1 cellular context compared by ENCODE assay signal in genomic region chr19:32674959-32675719, GRCh38.
TF ChIP-seq lines count a peak whose summit lies in the region.

ANKRD27 (minus strand) TSS chr19:32675180; CDS start chr19:32659015, 16,165 bp downstream.

TF ChIP-seq in HEK293, 187 proteins besides CTCF, POLR2A, EP300 and RAD21 (continued from another document and continues in another):
- peak; percentile 17; the same call in 1 of the 2 replicates for TF ChIP-seq TSHZ1 (tag by site-specific recombination; IDR thresholded peaks at IDR 0.05; ENCODE audit: borderline replicate concordance)
- peak; percentile 25; the same call in 1 of the 2 replicates for TF ChIP-seq ZNF530 (tag by site-specific recombination; IDR thresholded peaks at IDR 0.05; ENCODE audit: low read depth)
- peak; percentile 16; the same call in 1 of the 2 replicates for TF ChIP-seq ZNF843 (tag by site-specific recombination; IDR thresholded peaks at IDR 0.05)
- TF ChIP-seq ZNF394 (tag by site-specific recombination; IDR thresholded peaks at IDR 0.05; ENCODE audit: borderline replicate concordance) = peak; percentile 25; the same call in 1 of the 2 replicates
- TF ChIP-seq ZNF785 (tag by site-specific recombination; IDR thresholded peaks at IDR 0.05) = no peak
- TF ChIP-seq SP3 (tag by site-specific recombination; IDR thresholded peaks at IDR 0.05) = peak; percentile 99
- TF ChIP-seq KLF8 (tag by site-specific recombination; IDR thresholded peaks at IDR 0.05) = peak; percentile 95
- peak; percentile 89 for TF ChIP-seq ZBTB8A (tag by site-specific recombination; IDR thresholded peaks at IDR 0.05)
- 0 out of 2 replicates have a peak, but pooled peaks have one; percentile 13 for TF ChIP-seq ZNF580 (tag by site-specific recombination; IDR thresholded peaks at IDR 0.05)
- peak; percentile 27; the same call in 1 of the 2 replicates for TF ChIP-seq ZBTB11 (tag by site-specific recombination; conservative IDR thresholded peaks at IDR 0.05; ENCODE audit: low read depth)
- TF ChIP-seq ZNF155 (tag by site-specific recombination; IDR thresholded peaks at IDR 0.05) = no peak
- TF ChIP-seq KLF9 (tag by site-specific recombination; IDR thresholded peaks at IDR 0.05; ENCODE audit: low read depth) = peak; percentile 75
- no peak for TF ChIP-seq ZFP37 (tag by site-specific recombination; IDR thresholded peaks at IDR 0.05)
- peak; percentile 83 for TF ChIP-seq ZNF449 (tag by site-specific recombination; IDR thresholded peaks at IDR 0.05)
- peak; percentile 80 for TF ChIP-seq ZNF366 (tag by site-specific recombination; conservative IDR thresholded peaks at IDR 0.05)
- peak; percentile 18; the same call in 1 of the 2 replicates for TF ChIP-seq ZNF777 (tag by site-specific recombination; IDR thresholded peaks at IDR 0.05; ENCODE audit: borderline replicate concordance)
- peak; percentile 91 for TF ChIP-seq INSM2 (tag by site-specific recombination; IDR thresholded peaks at IDR 0.05)
- no peak for TF ChIP-seq ZNF221 (tag by site-specific recombination; IDR thresholded peaks at IDR 0.05; ENCODE audit: borderline replicate concordance)
- TF ChIP-seq PATZ1 (tag by site-specific recombination; IDR thresholded peaks at IDR 0.05) = peak; percentile 59
- TF ChIP-seq KLF16 (tag by site-specific recombination; IDR thresholded peaks at IDR 0.05) = peak; percentile 42
- peak; percentile 72 for TF ChIP-seq ZNF660 (tag by site-specific recombination; IDR thresholded peaks at IDR 0.05)
- peak; percentile 95; the same call in 1 of the 2 replicates for TF ChIP-seq ZNF600 (tag by site-specific recombination; IDR thresholded peaks at IDR 0.05)
- peak; percentile 82 for TF ChIP-seq ZNF324 (tag by site-specific recombination; IDR thresholded peaks at IDR 0.05)
- peak; percentile 97 for TF ChIP-seq PBX3 (CRISPR knock-in tag; IDR thresholded peaks at IDR 0.05)
- 0 out of 2 replicates have a peak, but pooled peaks have one; percentile 13 for TF ChIP-seq ZNF692 (tag by site-specific recombination; IDR thresholded peaks at IDR 0.05)
- peak; percentile 95 for TF ChIP-seq HIC1 (tag by site-specific recombination; IDR thresholded peaks at IDR 0.05)
- TF ChIP-seq ZFP69B (tag by site-specific recombination; IDR thresholded peaks at IDR 0.05) = peak; percentile 46; the same call in 1 of the 2 replicates
- no peak for TF ChIP-seq ZNF239 (tag by site-specific recombination; IDR thresholded peaks at IDR 0.05)
- no peak for TF ChIP-seq GLIS1 (tag by site-specific recombination; IDR thresholded peaks at IDR 0.05)
- no peak for TF ChIP-seq BCL11B (tag by site-specific recombination; IDR thresholded peaks at IDR 0.05; ENCODE audit: low read depth)
- no peak for TF ChIP-seq ATF2 (tag by site-specific recombination; IDR thresholded peaks at IDR 0.05; ENCODE audit: low read depth)
- peak; percentile 82 for TF ChIP-seq KLF7 (tag by site-specific recombination; IDR thresholded peaks at IDR 0.05; ENCODE audit: borderline replicate concordance)
- TF ChIP-seq ZNF391 (tag by site-specific recombination; IDR thresholded peaks at IDR 0.05; ENCODE audit: borderline replicate concordance, low read depth) = peak; percentile 65; the same call in 1 of the 2 replicates
- no peak for TF ChIP-seq IKZF3 (tag by site-specific recombination; IDR thresholded peaks at IDR 0.05)
- TF ChIP-seq GLIS2 (tag by site-specific recombination; IDR thresholded peaks at IDR 0.05) = peak; percentile 94
- TF ChIP-seq ZNF623 (tag by site-specific recombination; IDR thresholded peaks at IDR 0.05) = no peak
- peak; percentile 99 for TF ChIP-seq ZNF335 (tag by site-specific recombination; conservative IDR thresholded peaks at IDR 0.05)
- TF ChIP-seq ZNF362 (tag by site-specific recombination; IDR thresholded peaks at IDR 0.05) = no peak
